Comparison of ENCODE assay signal across 8 cellular contexts in the genomic region with DNA sequence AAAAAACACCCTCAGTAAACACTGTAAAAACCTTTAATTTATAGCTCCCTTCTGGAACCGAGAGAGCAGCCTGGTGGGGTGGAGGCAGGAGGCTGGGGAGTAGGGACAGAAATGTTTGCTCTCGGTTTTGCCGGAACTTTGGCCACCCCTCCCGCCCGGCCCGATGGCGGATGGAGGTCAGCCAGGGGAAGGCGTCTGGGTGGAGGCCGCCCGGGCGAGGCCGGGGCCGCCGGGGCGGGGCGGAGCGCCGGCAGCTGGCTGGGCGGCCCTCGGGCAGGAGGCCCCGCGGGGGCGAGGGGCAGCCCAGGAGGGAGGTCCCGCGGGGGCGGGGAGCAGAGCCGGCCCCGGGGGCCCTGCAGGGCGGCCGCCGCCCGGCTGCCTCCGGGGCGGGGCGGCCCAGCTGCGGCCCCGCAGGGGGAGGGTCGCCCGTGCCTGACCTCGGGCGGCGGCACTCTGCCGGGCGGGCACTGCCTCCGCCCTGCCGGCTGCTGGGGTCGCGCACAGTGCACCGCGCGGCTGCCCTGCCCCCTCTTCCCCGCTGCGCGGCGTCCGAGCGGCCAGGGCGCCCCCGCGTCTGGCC. TPM values are rescaled to one million over a fixed set of nuclear protein-coding genes. Genes with fewer than 3 reads are reported as not detected.
DNase-seq lines count a peak whose midpoint lies in the region; TF ChIP-seq lines count a peak whose summit lies in the region.

No MANE protein-coding gene starts in this region.

- DNase-seq in GM12865 (ENCODE audit: low read depth) = peak; percentile 91
- DNase-seq in H4 (ENCODE audit: low spot score) = peak; percentile 74
- DNase-seq in LNCaP clone FGC (ENCODE audit: low read depth) = peak; percentile 46
- peak; percentile 45 for DNase-seq in T-helper 9 cell
- DNase-seq in MCF 10A (ENCODE audit: unreplicated experiment) = peak; percentile 63
- peak; percentile 88 to 89 (median 89) for DNase-seq in immature natural killer cell
- DNase-seq in spleen = peak; percentile 96
- DNase-seq in cerebellar nuclear complex (lab: John Stamatoyannopoulos, UW) = no peak

- H3K36me3 Mint-ChIP-seq in MCF 10A (ENCODE audit: insufficient read depth, unreplicated experiment) (peaks cover 17% of the 10 kb centered on the region), immature natural killer cell (peaks cover 4 to 13% (median 6%) of the 10 kb centered on the region in 3 donors)

- H3K36me3 ChIP-seq in spleen = peaks cover 0 to 13% (median 1%) of the 10 kb centered on the region in 6 donors

- no TSS peak for BruUV-seq in MCF 10A (replicated peaks; lab: Mats Ljungman, UMichigan)

- H3K27ac ChIP-seq in spleen = peak overlapping the region; percentile 95 to 100 (median 99)

- CTCF ChIA-PET in MCF 10A (lab: Yijun Ruan, JAX) = interaction anchor here (0.6 to 1.6 kb wide), 8 partner anchors 14 to 1510 kb away, joined by 3 to 5 read pairs (median 3); no protein-coding TSS in a partner anchor

- no peaks in the 10 kb centered on the region for H3K9me3 ChIP-seq in spleen

- H3K4me3 Mint-ChIP-seq in MCF 10A (ENCODE audit: unreplicated experiment) = peak overlapping the region; percentile 98
- peak overlapping the region; percentile 78 to 92 (median 86) for H3K4me3 Mint-ChIP-seq in immature natural killer cell

- peaks cover 30 to 86% (median 63%) of the 10 kb centered on the region in 6 donors for H3K4me1 ChIP-seq in spleen

- no peaks in the 10 kb centered on the region for H3K27me3 ChIP-seq in spleen (replicated peaks in 1 of 7)

- H3K9me3 Mint-ChIP-seq in MCF 10A (ENCODE audit: unreplicated experiment) (no peaks in the 10 kb centered on the region), immature natural killer cell (no peaks in the 10 kb centered on the region)

- peak in 1 of 3 donors; percentile 32 for TF ChIP-seq POLR2A in spleen (IDR thresholded peaks at IDR 0.05)

- intact Hi-C loops in MCF 10A (cut with micrococcal nuclease) (loop anchor here (2.0 kb wide), 1 partner anchor 176 kb away; a partner anchor contains a TSS), spleen (cut with DNase I; ENCODE audit: low total_unique reads) (loop anchor here (10.0 kb wide), 1 partner anchor 172 kb away; a partner anchor contains a TSS)

- H3K27ac Mint-ChIP-seq in MCF 10A (ENCODE audit: low read depth, unreplicated experiment) (peak overlapping the region; percentile 39), immature natural killer cell (peak overlapping the region; percentile 93 to 99 (median 99))

- POLR2A ChIA-PET in MCF 10A (lab: Yijun Ruan, JAX) = interaction anchor here (0.6 to 2.5 kb wide), 16 partner anchors 10 to 1184 kb away, joined by 3 to 9 read pairs (median 4); a partner anchor contains a TSS

- H3K27me3 Mint-ChIP-seq in MCF 10A (ENCODE audit: insufficient read depth, unreplicated experiment) = no peaks in the 10 kb centered on the region
- H3K27me3 Mint-ChIP-seq in immature natural killer cell (ENCODE audit: low read depth in 3 of 3) = peaks cover 24 to 38% (median 28%) of the 10 kb centered on the region in 3 donors

- H3K4me3 ChIP-seq in GM12865 (ENCODE audit: low read depth, low read length) (peak overlapping the region; percentile 62), LNCaP clone FGC (ENCODE audit: low read depth, low read length) (peak overlapping the region; percentile 42), spleen (peak overlapping the region; percentile 43 to 95 (median 80))

- WGBS in spleen, 5 donors = 0 to 1% (median 0%) methylated on average over 7 to 60 of the region's 60 CpGs

- peaks cover 12% of the 10 kb centered on the region for H3K4me1 Mint-ChIP-seq in MCF 10A (ENCODE audit: insufficient read depth, unreplicated experiment)
- H3K4me1 Mint-ChIP-seq in immature natural killer cell = peaks cover 34 to 51% of the 10 kb centered on the region in 2 donors

- TF ChIP-seq CTCF in GM12865 (IDR thresholded peaks at IDR 0.05; ENCODE audit: insufficient read depth, low read depth, low read length, missing control alignments) (no peak), LNCaP clone FGC (IDR thresholded peaks at IDR 0.05; ENCODE audit: control insufficient read depth, extremely low read depth, insufficient read depth) (no peak), MCF 10A (IDR thresholded peaks at IDR 0.05; ENCODE audit: unreplicated experiment) (no peak), spleen (IDR thresholded peaks at IDR 0.05 in 8 of 11, conservative IDR thresholded peaks at IDR 0.05 in 3 of 11) (no peak)

RNA-seq across cellular contexts. Expression of a gene that starts 0.8 kb away (rescaled TPM):
- 36.4 and 43.0 TPM in 2 replicates for total RNA-seq in H4 (2014; rRNA removed; shearing (Covaris generic))
- total RNA-seq in MCF 10A (2022) (31.9 and 34.7 TPM in 2 replicates), spleen (10 to 100 TPM; 32.8 to 48.2 (median 36.2) TPM)
- polyA plus RNA-seq in immature natural killer cell (10 to 100 TPM in 2 of 3 donors, 1 to 10 TPM in 1; 4.9 to 10.8 (median 10.5) TPM), spleen (1 to 10 TPM; 9.1 to 9.7 (median 9.3) TPM)

Comparison
In these comparisons a context has a peak if more than half of its experiments do, and no peak if none do; other contexts are left out.
1. DNase-seq: peak in GM12865 (single experiment), H4 (single experiment), LNCaP clone FGC (single experiment), T-helper 9 cell (single experiment), MCF 10A (single experiment), immature natural killer cell (3 of 3) and spleen (single experiment); none in cerebellar nuclear complex (0 of 2).
2. Peak in every context shown above with its lines, with median percentiles within 50 percentile points of each other: H3K4me3 ChIP-seq.